ENCODE assay signal across 17 cellular contexts in genomic region chr9:109737295-109737694, GRCh38. TPM values are rescaled to one million over a fixed set of nuclear protein-coding genes. Genes with fewer than 3 reads are reported as not detected.
"Had no signal": no experiment of that assay in that cellular context is flagged by ENCODE, and none has a peak within 500 bp of the region (broad histone marks: within the 10 kb centered on the region; RNA-seq: fewer than 3 reads in every experiment).

No MANE protein-coding gene starts in this region.

- H3K9me3 ChIP-seq: mucosa of descending colon, tibial nerve had no signal

- H3K4me3 ChIP-seq: coronary artery, mucosa of descending colon, tibial nerve had no signal

- H3K27ac ChIP-seq: coronary artery, tibial nerve had no signal

- H3K36me3 Mint-ChIP-seq: immature natural killer cell; natural killer cell; stimulated activated effector memory CD8-positive, alpha-beta T cell treated with anti-CD3 and anti-CD28 coated beads, Interleukin-12 subunit alpha, Interleukin-12 subunit beta, amount 100 ng/mL, for 72 hours had no signal

- H3K4me3 Mint-ChIP-seq: endodermal cell; immature natural killer cell; natural killer cell; neural crest cell; stimulated activated effector memory CD8-positive, alpha-beta T cell treated with anti-CD3 and anti-CD28 coated beads, Interleukin-12 subunit alpha, Interleukin-12 subunit beta, amount 100 ng/mL, for 72 hours had no signal

- H3K27me3 ChIP-seq: tibial nerve had no signal

- DNase-seq: central memory CD4-positive, alpha-beta T cell; effector CD4-positive, alpha-beta T cell; endodermal cell; erythroblast; immature natural killer cell; left cardiac atrium; mucosa of descending colon; natural killer cell; posterior cingulate gyrus; stimulated activated CD4-positive, alpha-beta T cell treated with anti-CD3 and anti-CD28 coated beads, Interleukin-4, amount 100 ng/mL, for 1 hour; stimulated activated CD8-positive, alpha-beta memory T cell treated with anti-CD3 and anti-CD28 coated beads, Interleukin-4, amount 100 ng/mL, for 48 hours; stimulated activated naive CD8-positive, alpha-beta T cell treated with anti-CD3 and anti-CD28 coated beads, Interleukin-15, Interleukin-2, amounts not matched to agents 100 U/mL and 50 U/mL, for 24 hours had no signal

- ATAC-seq: mucosa of descending colon; natural killer cell; stimulated activated effector memory CD8-positive, alpha-beta T cell treated with anti-CD3 and anti-CD28 coated beads, Interleukin-12 subunit alpha, Interleukin-12 subunit beta, amount 100 ng/mL, for 72 hours; stimulated activated naive CD8-positive, alpha-beta T cell treated with anti-CD3 and anti-CD28 coated beads, Interleukin-15, Interleukin-2, amounts not matched to agents 100 U/mL and 50 U/mL, for 24 hours had no signal

- H3K36me3 ChIP-seq: tibial nerve had no signal

- H3K4me1 Mint-ChIP-seq: endodermal cell; immature natural killer cell; natural killer cell; neural crest cell; stimulated activated effector memory CD8-positive, alpha-beta T cell treated with anti-CD3 and anti-CD28 coated beads, Interleukin-12 subunit alpha, Interleukin-12 subunit beta, amount 100 ng/mL, for 72 hours had no signal

- H3K27ac Mint-ChIP-seq: endodermal cell; immature natural killer cell; natural killer cell; stimulated activated effector memory CD8-positive, alpha-beta T cell treated with anti-CD3 and anti-CD28 coated beads, Interleukin-12 subunit alpha, Interleukin-12 subunit beta, amount 100 ng/mL, for 72 hours had no signal

- H3K9me3 Mint-ChIP-seq: endodermal cell; neural crest cell; stimulated activated effector memory CD8-positive, alpha-beta T cell treated with anti-CD3 and anti-CD28 coated beads, Interleukin-12 subunit alpha, Interleukin-12 subunit beta, amount 100 ng/mL, for 72 hours had no signal

RNA-seq across cellular contexts. Expression of gene PALM2AKAP2, which starts 42.7 kb away (rescaled TPM):
- total RNA-seq: endothelial cell of umbilical vein, natural killer cell had no signal
- polyA plus RNA-seq: immature natural killer cell had no signal
